2 cellular contexts compared by ENCODE assay signal in genomic region chr9:131590907-131591844, GRCh38.
TF ChIP-seq lines count a peak whose summit lies in the region.

No MANE protein-coding gene starts in this region.

TF ChIP-seq in HEK293, 187 proteins besides CTCF, POLR2A, EP300 and RAD21 (continued from another document and continues in another):
- peak; percentile 39; the same call in 1 of the 2 replicates for TF ChIP-seq PRDM10 (tag by site-specific recombination; IDR thresholded peaks at IDR 0.05)
- no peak for TF ChIP-seq ZNF140 (tag by site-specific recombination; IDR thresholded peaks at IDR 0.05)
- no peak for TF ChIP-seq ZBTB17 (tag by site-specific recombination; IDR thresholded peaks at IDR 0.05)
- 0 out of 2 replicates have a peak, but pooled peaks have one; percentile 39 for TF ChIP-seq BCL11A (tag by site-specific recombination; IDR thresholded peaks at IDR 0.05; ENCODE audit: low read depth)
- no peak for TF ChIP-seq ZNF248 (tag by site-specific recombination; IDR thresholded peaks at IDR 0.05)
- TF ChIP-seq, protein P1, sequence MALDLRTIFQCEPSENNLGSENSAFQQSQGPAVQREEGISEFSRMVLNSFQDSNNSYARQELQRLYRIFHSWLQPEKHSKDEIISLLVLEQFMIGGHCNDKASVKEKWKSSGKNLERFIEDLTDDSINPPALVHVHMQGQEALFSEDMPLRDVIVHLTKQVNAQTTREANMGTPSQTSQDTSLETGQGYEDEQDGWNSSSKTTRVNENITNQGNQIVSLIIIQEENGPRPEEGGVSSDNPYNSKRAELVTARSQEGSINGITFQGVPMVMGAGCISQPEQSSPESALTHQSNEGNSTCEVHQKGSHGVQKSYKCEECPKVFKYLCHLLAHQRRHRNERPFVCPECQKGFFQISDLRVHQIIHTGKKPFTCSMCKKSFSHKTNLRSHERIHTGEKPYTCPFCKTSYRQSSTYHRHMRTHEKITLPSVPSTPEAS (tag by site-specific recombination; IDR thresholded peaks at IDR 0.05): no peak
- no peak for TF ChIP-seq ZNF335 (tag by site-specific recombination; conservative IDR thresholded peaks at IDR 0.05)
- TF ChIP-seq ZNF629 (tag by site-specific recombination; IDR thresholded peaks at IDR 0.05): no peak
- TF ChIP-seq ZNF394 (tag by site-specific recombination; IDR thresholded peaks at IDR 0.05; ENCODE audit: borderline replicate concordance): peak; percentile 94
- no peak for TF ChIP-seq ZNF2 (tag by site-specific recombination; IDR thresholded peaks at IDR 0.05)
- no peak for TF ChIP-seq ZNF549 (tag by site-specific recombination; IDR thresholded peaks at IDR 0.05)
- TF ChIP-seq ZBTB8A (tag by site-specific recombination; IDR thresholded peaks at IDR 0.05): no peak
- TF ChIP-seq ZNF274 (IDR thresholded peaks at IDR 0.05; ENCODE audit: low read length): no peak
- TF ChIP-seq ZNF274 (tag by site-specific recombination; IDR thresholded peaks at IDR 0.05; ENCODE audit: borderline replicate concordance): no peak
- TF ChIP-seq, protein P2, sequence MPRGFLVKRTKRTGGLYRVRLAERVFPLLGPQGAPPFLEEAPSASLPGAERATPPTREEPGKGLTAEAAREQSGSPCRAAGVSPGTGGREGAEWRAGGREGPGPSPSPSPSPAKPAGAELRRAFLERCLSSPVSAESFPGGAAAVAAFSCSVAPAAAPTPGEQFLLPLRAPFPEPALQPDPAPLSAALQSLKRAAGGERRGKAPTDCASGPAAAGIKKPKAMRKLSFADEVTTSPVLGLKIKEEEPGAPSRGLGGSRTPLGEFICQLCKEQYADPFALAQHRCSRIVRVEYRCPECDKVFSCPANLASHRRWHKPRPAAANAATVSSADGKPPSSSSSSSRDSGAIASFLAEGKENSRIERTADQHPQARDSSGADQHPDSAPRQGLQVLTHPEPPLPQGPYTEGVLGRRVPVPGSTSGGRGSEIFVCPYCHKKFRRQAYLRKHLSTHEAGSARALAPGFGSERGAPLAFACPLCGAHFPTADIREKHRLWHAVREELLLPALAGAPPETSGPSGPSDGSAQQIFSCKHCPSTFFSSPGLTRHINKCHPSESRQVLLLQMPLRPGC (tag by site-specific recombination; IDR thresholded peaks at IDR 0.05): no peak
- no peak for TF ChIP-seq ZNF26 (tag by site-specific recombination; IDR thresholded peaks at IDR 0.05)
- no peak for TF ChIP-seq EGR2 (tag by site-specific recombination; IDR thresholded peaks at IDR 0.05; ENCODE audit: low read depth)
- no peak for TF ChIP-seq ZNF133 (tag by site-specific recombination; IDR thresholded peaks at IDR 0.05)
- no peak for TF ChIP-seq KLF1 (tag by site-specific recombination; IDR thresholded peaks at IDR 0.05)
- no peak for TF ChIP-seq ZBTB21 (tag by site-specific recombination; IDR thresholded peaks at IDR 0.05)
- peak; percentile 43; the same call in 1 of the 2 replicates for TF ChIP-seq ZNF600 (tag by site-specific recombination; IDR thresholded peaks at IDR 0.05)
- TF ChIP-seq ZNF529 (tag by site-specific recombination; IDR thresholded peaks at IDR 0.05; ENCODE audit: insufficient replicate concordance): no peak
- TF ChIP-seq KLF10 (tag by site-specific recombination; IDR thresholded peaks at IDR 0.05): no peak
- TF ChIP-seq OVOL3 (tag by site-specific recombination; IDR thresholded peaks at IDR 0.05): no peak
- no peak for TF ChIP-seq ZFP3 (tag by site-specific recombination; IDR thresholded peaks at IDR 0.05; ENCODE audit: low read depth)
- no peak for TF ChIP-seq ZNF37A (tag by site-specific recombination; IDR thresholded peaks at IDR 0.05)
- TF ChIP-seq ZNF585B (tag by site-specific recombination; IDR thresholded peaks at IDR 0.05): no peak
- TF ChIP-seq ZFP37 (tag by site-specific recombination; IDR thresholded peaks at IDR 0.05): no peak
- no peak for TF ChIP-seq ZNF239 (tag by site-specific recombination; IDR thresholded peaks at IDR 0.05)
- TF ChIP-seq ZBTB20 (tag by site-specific recombination; IDR thresholded peaks at IDR 0.05): no peak

TF ChIP-seq in HepG2, 621 proteins besides CTCF, POLR2A, EP300 and RAD21 (continued from another document and continues in another):
- TF ChIP-seq, protein P3, sequence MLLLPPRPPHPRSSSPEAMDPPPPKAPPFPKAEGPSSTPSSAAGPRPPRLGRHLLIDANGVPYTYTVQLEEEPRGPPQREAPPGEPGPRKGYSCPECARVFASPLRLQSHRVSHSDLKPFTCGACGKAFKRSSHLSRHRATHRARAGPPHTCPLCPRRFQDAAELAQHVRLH (CRISPR knock-in tag; IDR thresholded peaks at IDR 0.05; ENCODE audit: borderline replicate concordance, low read depth): peak; percentile 82; the same call in 1 of the 2 replicates
- TF ChIP-seq MTA3 (CRISPR knock-in tag; IDR thresholded peaks at IDR 0.05): no peak
- TF ChIP-seq ZFX (CRISPR knock-in tag; IDR thresholded peaks at IDR 0.05; ENCODE audit: low read depth): peak; percentile 51; the same call in 1 of the 2 replicates
- 0 out of 2 replicates have a peak, but pooled peaks have one; percentile 61 for TF ChIP-seq NFKBIZ (CRISPR knock-in tag; IDR thresholded peaks at IDR 0.05)
- TF ChIP-seq ZNF124 (CRISPR knock-in tag; IDR thresholded peaks at IDR 0.05): 0 out of 2 replicates have a peak, but pooled peaks have one; percentile 49
- no peak for TF ChIP-seq SP2 (CRISPR knock-in tag; IDR thresholded peaks at IDR 0.05)
- TF ChIP-seq MAZ (IDR thresholded peaks at IDR 0.05; ENCODE audit: borderline replicate concordance, low read depth, low read length): peak; percentile 54; the same call in 1 of the 2 replicates
- TF ChIP-seq MAZ (CRISPR knock-in tag; IDR thresholded peaks at IDR 0.05; ENCODE audit: low read depth): peak; percentile 79
- peak; percentile 66 for TF ChIP-seq TEAD3 (CRISPR knock-in tag; optimal IDR thresholded peaks at IDR 0.05; ENCODE audit: borderline replicate concordance)
- peak; percentile 66; the same call in 1 of the 2 replicates for TF ChIP-seq REPIN1 (CRISPR knock-in tag; IDR thresholded peaks at IDR 0.05; ENCODE audit: borderline replicate concordance, low read depth)
- TF ChIP-seq TRIM24 (CRISPR knock-in tag; IDR thresholded peaks at IDR 0.05): no peak
- TF ChIP-seq, protein P4, sequence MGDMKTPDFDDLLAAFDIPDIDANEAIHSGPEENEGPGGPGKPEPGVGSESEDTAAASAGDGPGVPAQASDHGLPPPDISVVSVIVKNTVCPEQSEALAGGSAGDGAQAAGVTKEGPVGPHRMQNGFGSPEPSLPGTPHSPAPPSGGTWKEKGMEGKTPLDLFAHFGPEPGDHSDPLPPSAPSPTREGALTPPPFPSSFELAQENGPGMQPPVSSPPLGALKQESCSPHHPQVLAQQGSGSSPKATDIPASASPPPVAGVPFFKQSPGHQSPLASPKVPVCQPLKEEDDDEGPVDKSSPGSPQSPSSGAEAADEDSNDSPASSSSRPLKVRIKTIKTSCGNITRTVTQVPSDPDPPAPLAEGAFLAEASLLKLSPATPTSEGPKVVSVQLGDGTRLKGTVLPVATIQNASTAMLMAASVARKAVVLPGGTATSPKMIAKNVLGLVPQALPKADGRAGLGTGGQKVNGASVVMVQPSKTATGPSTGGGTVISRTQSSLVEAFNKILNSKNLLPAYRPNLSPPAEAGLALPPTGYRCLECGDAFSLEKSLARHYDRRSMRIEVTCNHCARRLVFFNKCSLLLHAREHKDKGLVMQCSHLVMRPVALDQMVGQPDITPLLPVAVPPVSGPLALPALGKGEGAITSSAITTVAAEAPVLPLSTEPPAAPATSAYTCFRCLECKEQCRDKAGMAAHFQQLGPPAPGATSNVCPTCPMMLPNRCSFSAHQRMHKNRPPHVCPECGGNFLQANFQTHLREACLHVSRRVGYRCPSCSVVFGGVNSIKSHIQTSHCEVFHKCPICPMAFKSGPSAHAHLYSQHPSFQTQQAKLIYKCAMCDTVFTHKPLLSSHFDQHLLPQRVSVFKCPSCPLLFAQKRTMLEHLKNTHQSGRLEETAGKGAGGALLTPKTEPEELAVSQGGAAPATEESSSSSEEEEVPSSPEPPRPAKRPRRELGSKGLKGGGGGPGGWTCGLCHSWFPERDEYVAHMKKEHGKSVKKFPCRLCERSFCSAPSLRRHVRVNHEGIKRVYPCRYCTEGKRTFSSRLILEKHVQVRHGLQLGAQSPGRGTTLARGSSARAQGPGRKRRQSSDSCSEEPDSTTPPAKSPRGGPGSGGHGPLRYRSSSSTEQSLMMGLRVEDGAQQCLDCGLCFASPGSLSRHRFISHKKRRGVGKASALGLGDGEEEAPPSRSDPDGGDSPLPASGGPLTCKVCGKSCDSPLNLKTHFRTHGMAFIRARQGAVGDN (CRISPR knock-in tag; IDR thresholded peaks at IDR 0.05): peak; percentile 89
- TF ChIP-seq MIXL1 (CRISPR knock-in tag; IDR thresholded peaks at IDR 0.05): 0 out of 2 replicates have a peak, but pooled peaks have one; percentile 26
- 0 out of 2 replicates have a peak, but pooled peaks have one; percentile 61 for TF ChIP-seq AHR (CRISPR knock-in tag; IDR thresholded peaks at IDR 0.05)
- peak; percentile 60; the same call in 1 of the 2 replicates for TF ChIP-seq RXRA (CRISPR knock-in tag; IDR thresholded peaks at IDR 0.05)
- TF ChIP-seq TFAP4 (IDR thresholded peaks at IDR 0.05; ENCODE audit: borderline replicate concordance, low read depth): peak; percentile 85; the same call in 1 of the 2 replicates
- no peak for TF ChIP-seq ZNF878 (CRISPR knock-in tag; IDR thresholded peaks at IDR 0.05)
- TF ChIP-seq, protein P5, sequence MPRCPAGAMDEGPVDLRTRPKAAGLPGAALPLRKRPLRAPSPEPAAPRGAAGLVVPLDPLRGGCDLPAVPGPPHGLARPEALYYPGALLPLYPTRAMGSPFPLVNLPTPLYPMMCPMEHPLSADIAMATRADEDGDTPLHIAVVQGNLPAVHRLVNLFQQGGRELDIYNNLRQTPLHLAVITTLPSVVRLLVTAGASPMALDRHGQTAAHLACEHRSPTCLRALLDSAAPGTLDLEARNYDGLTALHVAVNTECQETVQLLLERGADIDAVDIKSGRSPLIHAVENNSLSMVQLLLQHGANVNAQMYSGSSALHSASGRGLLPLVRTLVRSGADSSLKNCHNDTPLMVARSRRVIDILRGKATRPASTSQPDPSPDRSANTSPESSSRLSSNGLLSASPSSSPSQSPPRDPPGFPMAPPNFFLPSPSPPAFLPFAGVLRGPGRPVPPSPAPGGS (CRISPR knock-in tag; IDR thresholded peaks at IDR 0.05): 0 out of 2 replicates have a peak, but pooled peaks have one; percentile 30
- peak; percentile 32; the same call in 1 of the 2 replicates for TF ChIP-seq HNF4A (CRISPR knock-in tag; IDR thresholded peaks at IDR 0.05)
- TF ChIP-seq ZMYM4 (CRISPR knock-in tag; IDR thresholded peaks at IDR 0.05): peak; percentile 51; the same call in 1 of the 2 replicates
- TF ChIP-seq EED (CRISPR knock-in tag; IDR thresholded peaks at IDR 0.05): 0 out of 2 replicates have a peak, but pooled peaks have one; percentile 20
- TF ChIP-seq SOX5 (CRISPR knock-in tag; IDR thresholded peaks at IDR 0.05; ENCODE audit: borderline replicate concordance): 0 out of 2 replicates have a peak, but pooled peaks have one; percentile 44
- TF ChIP-seq, protein P6, sequence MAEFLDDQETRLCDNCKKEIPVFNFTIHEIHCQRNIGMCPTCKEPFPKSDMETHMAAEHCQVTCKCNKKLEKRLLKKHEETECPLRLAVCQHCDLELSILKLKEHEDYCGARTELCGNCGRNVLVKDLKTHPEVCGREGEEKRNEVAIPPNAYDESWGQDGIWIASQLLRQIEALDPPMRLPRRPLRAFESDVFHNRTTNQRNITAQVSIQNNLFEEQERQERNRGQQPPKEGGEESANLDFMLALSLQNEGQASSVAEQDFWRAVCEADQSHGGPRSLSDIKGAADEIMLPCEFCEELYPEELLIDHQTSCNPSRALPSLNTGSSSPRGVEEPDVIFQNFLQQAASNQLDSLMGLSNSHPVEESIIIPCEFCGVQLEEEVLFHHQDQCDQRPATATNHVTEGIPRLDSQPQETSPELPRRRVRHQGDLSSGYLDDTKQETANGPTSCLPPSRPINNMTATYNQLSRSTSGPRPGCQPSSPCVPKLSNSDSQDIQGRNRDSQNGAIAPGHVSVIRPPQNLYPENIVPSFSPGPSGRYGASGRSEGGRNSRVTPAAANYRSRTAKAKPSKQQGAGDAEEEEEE (CRISPR knock-in tag; IDR thresholded peaks at IDR 0.05; ENCODE audit: borderline replicate concordance): no peak
- TF ChIP-seq PHF21A (CRISPR knock-in tag; IDR thresholded peaks at IDR 0.05): no peak
- TF ChIP-seq STAT5B (CRISPR knock-in tag; IDR thresholded peaks at IDR 0.05): no peak
- TF ChIP-seq SAP130 (CRISPR knock-in tag; IDR thresholded peaks at IDR 0.05; ENCODE audit: low read depth): peak; percentile 47; the same call in 1 of the 2 replicates
- TF ChIP-seq NR2C2 (CRISPR knock-in tag; IDR thresholded peaks at IDR 0.05; ENCODE audit: borderline replicate concordance): peak; percentile 37; the same call in 1 of the 2 replicates
- TF ChIP-seq RBM22 (optimal IDR thresholded peaks at IDR 0.05; ENCODE audit: low read length): peak; percentile 65
- TF ChIP-seq LCORL (IDR thresholded peaks at IDR 0.05): no peak
- TF ChIP-seq LCORL (CRISPR knock-in tag; IDR thresholded peaks at IDR 0.05): peak; percentile 20; the same call in 1 of the 2 replicates
- TF ChIP-seq CBX5 (CRISPR knock-in tag; IDR thresholded peaks at IDR 0.05; ENCODE audit: borderline replicate concordance): peak; percentile 70; the same call in 1 of the 2 replicates
- TF ChIP-seq ZSCAN31 (CRISPR knock-in tag; IDR thresholded peaks at IDR 0.05; ENCODE audit: low read depth): peak; percentile 87
- TF ChIP-seq POLR2AphosphoS2 (IDR thresholded peaks at IDR 0.05; ENCODE audit: low read depth, low read length): no peak
- peak; percentile 69 for TF ChIP-seq UBTF (CRISPR knock-in tag; IDR thresholded peaks at IDR 0.05)
